ENCODE assay signal across 21 cellular contexts in the genomic region with DNA sequence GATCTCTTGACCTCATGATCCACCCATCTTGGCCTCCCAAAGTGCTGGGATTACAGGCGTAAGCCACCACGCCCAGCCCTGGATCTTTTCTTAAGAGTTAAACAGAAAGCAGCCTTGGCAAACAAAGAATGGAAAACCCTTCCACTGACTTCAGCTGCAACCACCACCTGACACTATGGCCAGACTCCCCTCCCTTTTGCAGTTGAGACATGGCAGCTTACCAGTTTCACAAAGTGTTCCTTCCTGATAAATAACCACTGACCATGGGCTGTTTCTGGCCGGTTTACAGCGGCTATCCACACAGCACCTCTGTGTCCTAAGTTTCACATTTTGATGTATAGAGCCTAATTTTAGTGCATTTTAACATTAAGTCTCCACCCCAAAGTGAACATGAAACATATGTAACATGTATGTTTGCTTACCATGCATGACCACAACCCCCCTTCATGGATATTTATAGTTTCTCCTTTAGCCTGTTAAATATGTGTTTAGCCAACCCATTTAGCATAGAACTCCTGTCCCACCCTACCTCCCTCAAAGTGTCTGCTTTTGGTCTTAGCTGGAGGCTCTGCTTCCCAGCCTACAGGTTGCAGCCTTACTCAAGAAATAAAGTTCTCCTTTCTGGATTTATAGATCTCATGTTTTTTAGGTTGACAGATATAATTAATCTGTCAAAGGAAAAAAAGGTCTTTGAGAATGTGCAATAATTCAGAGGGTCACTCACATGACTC.
"Had no signal": no experiment of that assay in that cellular context is flagged by ENCODE, and none has a peak within 500 bp of the region (broad histone marks: within the 10 kb centered on the region; RNA-seq: fewer than 3 reads in every experiment).

No MANE protein-coding gene starts in this region.

- H3K27ac ChIP-seq: dorsolateral prefrontal cortex, foreskin keratinocyte, neural progenitor cell, spleen, thyroid gland had no signal

- DNase-seq: activated CD4-positive, alpha-beta T cell treated with anti-CD3 and anti-CD28 coated beads for 36 hours; activated CD4-positive, alpha-beta T cell treated with anti-CD3 and anti-CD28 coated beads, Interleukin-2, amount 50 U/mL, for 48 hours; activated gamma-delta T cell treated with Interleukin-2 at 50 U/mL for 16 hours; activated T-cell treated with anti-CD3 and anti-CD28 coated beads for 4 hours; amygdala; central memory CD4-positive, alpha-beta T cell; dorsolateral prefrontal cortex; foreskin keratinocyte; head of caudate nucleus; immature natural killer cell; kidney glomerular epithelial cell; mesendoderm; naive thymus-derived CD4-positive, alpha-beta T cell; spleen; stimulated activated CD4-positive, alpha-beta T cell treated with anti-CD3 and anti-CD28 coated beads, Interleukin-4, amount 100 ng/mL, for 4 hours; T-helper 1 cell; thyroid gland had no signal

- H3K4me3 ChIP-seq: dorsolateral prefrontal cortex, neural progenitor cell, spleen, thyroid gland had no signal

- H3K9me3 ChIP-seq: thyroid gland had no signal

- H3K27me3 ChIP-seq: dorsolateral prefrontal cortex, foreskin keratinocyte, neural progenitor cell, spleen, thyroid gland had no signal

- H3K4me1 ChIP-seq: neural progenitor cell, spleen, thyroid gland had no signal

- H3K36me3 ChIP-seq: neural progenitor cell, spleen, thyroid gland had no signal

- ATAC-seq: activated CD4-positive, alpha-beta T cell treated with anti-CD3 and anti-CD28 coated beads for 36 hours; foreskin keratinocyte; naive thymus-derived CD4-positive, alpha-beta T cell; stimulated activated memory B cell treated with anti-CD40 and anti-IgM and Interleukin-4, amounts not matched to agents 10 μg/mL and 1 μg/mL and 100 μg/mL, for 72 hours; WTC11 had no signal

- FAIRE-seq: colon had no signal
